In genomic region chr5:132816554-132816953, GRCh38 we compare ENCODE assay signal across 32 cellular contexts. TPM values are rescaled to one million over a fixed set of nuclear protein-coding genes. Genes with fewer than 3 reads are reported as not detected.
"Had no signal": no experiment of that assay in that cellular context is flagged by ENCODE, and none has a peak within 500 bp of the region (broad histone marks: within the 10 kb centered on the region; RNA-seq: fewer than 3 reads in every experiment).

No MANE protein-coding gene starts in this region.

- H3K4me3 ChIP-seq: heart right ventricle, ovary, prostate gland, sigmoid colon, smooth muscle cell, stomach, suprapubic skin, tibial nerve had no signal

- H3K27ac ChIP-seq: brain microvascular endothelial cell, heart right ventricle, neutrophil, ovary, prostate gland, sigmoid colon, stomach, suprapubic skin, tibial nerve had no signal

- H3K27me3 ChIP-seq: ovary had no signal

- H3K27ac Mint-ChIP-seq: activated CD8-positive, alpha-beta memory T cell treated with anti-CD3 and anti-CD28 coated beads, Interleukin-2, amount 10 ng/mL, durations not matched to agents 7 days and 5 days; activated CD8-positive, alpha-beta T cell treated with anti-CD3 and anti-CD28 coated beads for 36 hours; activated naive CD8-positive, alpha-beta T cell treated with anti-CD3 and anti-CD28 coated beads for 36 hours; activated T-cell treated with anti-CD3 and anti-CD28 coated beads, Interleukin-2, amount 50 U/mL, for 72 hours; stimulated activated naive B cell treated with anti-CD40 and anti-IgM and Interleukin-4, amounts not matched to agents 10 μg/mL and 1 μg/mL and 100 μg/mL, for 72 hours; WTC11 had no signal

- H3K36me3 Mint-ChIP-seq: activated naive CD8-positive, alpha-beta T cell treated with anti-CD3 and anti-CD28 coated beads for 36 hours; stimulated activated naive B cell treated with anti-CD40 and anti-IgM and Interleukin-4, amounts not matched to agents 10 μg/mL and 1 μg/mL and 100 μg/mL, for 72 hours; WTC11 had no signal

- H3K9me3 Mint-ChIP-seq: activated CD8-positive, alpha-beta T cell treated with anti-CD3 and anti-CD28 coated beads for 36 hours; activated naive CD8-positive, alpha-beta T cell treated with anti-CD3 and anti-CD28 coated beads for 36 hours; activated T-cell treated with anti-CD3 and anti-CD28 coated beads, Interleukin-2, amount 50 U/mL, for 72 hours; nephron; stimulated activated naive B cell treated with anti-CD40 and anti-IgM and Interleukin-4, amounts not matched to agents 10 μg/mL and 1 μg/mL and 100 μg/mL, for 72 hours; WTC11 had no signal

- DNase-seq: activated CD4-positive, alpha-beta T cell treated with anti-CD3 and anti-CD28 coated beads for 1 hour; activated CD4-positive, alpha-beta T cell treated with anti-CD3 and anti-CD28 coated beads, Interleukin-2, amount 50 U/mL, for 1 hour; activated CD8-positive, alpha-beta memory T cell treated with anti-CD3 and anti-CD28 coated beads, Interleukin-2, amount 10 ng/mL, durations not matched to agents 7 days and 5 days; activated CD8-positive, alpha-beta T cell treated with anti-CD3 and anti-CD28 coated beads for 36 hours; activated naive CD4-positive, alpha-beta T cell treated with Interleukin-2 at 50 U/mL for 16 hours; activated naive CD8-positive, alpha-beta T cell treated with anti-CD3 and anti-CD28 coated beads for 36 hours; activated T-cell treated with anti-CD3 and anti-CD28 coated beads for 4 hours; activated T-cell treated with anti-CD3 and anti-CD28 coated beads, Interleukin-2, amount 50 U/mL, for 72 hours; amniotic stem cell; brain microvascular endothelial cell; cortex of kidney; foreskin melanocyte; heart right ventricle; left ventricle myocardium superior; ovary; sigmoid colon; stimulated activated CD4-positive, alpha-beta T cell treated with anti-CD3 and anti-CD28 coated beads, Interleukin-1b, Interleukin-23, amount 100 ng/mL, for 48 hours; stimulated activated CD4-positive, alpha-beta T cell treated with anti-CD3 and anti-CD28 coated beads, Interleukin-4, amount 100 ng/mL, for 4 hours; stimulated activated CD8-positive, alpha-beta memory T cell treated with anti-CD3 and anti-CD28 coated beads, Interleukin-4, amount 100 ng/mL, for 48 hours; stimulated activated naive B cell treated with anti-CD40 and anti-IgM and Interleukin-4, amounts not matched to agents 10 μg/mL and 1 μg/mL and 100 μg/mL, for 72 hours; stomach; T-helper 2 cell had no signal

- H3K4me3 Mint-ChIP-seq: activated CD8-positive, alpha-beta memory T cell treated with anti-CD3 and anti-CD28 coated beads, Interleukin-2, amount 10 ng/mL, durations not matched to agents 7 days and 5 days; activated CD8-positive, alpha-beta T cell treated with anti-CD3 and anti-CD28 coated beads for 36 hours; activated naive CD8-positive, alpha-beta T cell treated with anti-CD3 and anti-CD28 coated beads for 36 hours; activated T-cell treated with anti-CD3 and anti-CD28 coated beads, Interleukin-2, amount 50 U/mL, for 72 hours; nephron; stimulated activated naive B cell treated with anti-CD40 and anti-IgM and Interleukin-4, amounts not matched to agents 10 μg/mL and 1 μg/mL and 100 μg/mL, for 72 hours; WTC11 had no signal

RNA-seq across cellular contexts. Expression of gene SOWAHA, which starts 3.5 kb away (rescaled TPM):
- total RNA-seq: activated CD8-positive, alpha-beta T cell treated with anti-CD3 and anti-CD28 coated beads for 36 hours; activated T-cell treated with anti-CD3 and anti-CD28 coated beads, Interleukin-2, amount 50 U/mL, for 72 hours; endothelial cell of umbilical vein; glomerular endothelial cell; lung microvascular endothelial cell had no signal

RNA-seq across cellular contexts. Expression of gene GDF9, which starts 49.7 kb away (rescaled TPM):
- total RNA-seq: endothelial cell of umbilical vein, lung microvascular endothelial cell had no signal
